Comparison of ENCODE assay signal across 23 cellular contexts in the genomic region with DNA sequence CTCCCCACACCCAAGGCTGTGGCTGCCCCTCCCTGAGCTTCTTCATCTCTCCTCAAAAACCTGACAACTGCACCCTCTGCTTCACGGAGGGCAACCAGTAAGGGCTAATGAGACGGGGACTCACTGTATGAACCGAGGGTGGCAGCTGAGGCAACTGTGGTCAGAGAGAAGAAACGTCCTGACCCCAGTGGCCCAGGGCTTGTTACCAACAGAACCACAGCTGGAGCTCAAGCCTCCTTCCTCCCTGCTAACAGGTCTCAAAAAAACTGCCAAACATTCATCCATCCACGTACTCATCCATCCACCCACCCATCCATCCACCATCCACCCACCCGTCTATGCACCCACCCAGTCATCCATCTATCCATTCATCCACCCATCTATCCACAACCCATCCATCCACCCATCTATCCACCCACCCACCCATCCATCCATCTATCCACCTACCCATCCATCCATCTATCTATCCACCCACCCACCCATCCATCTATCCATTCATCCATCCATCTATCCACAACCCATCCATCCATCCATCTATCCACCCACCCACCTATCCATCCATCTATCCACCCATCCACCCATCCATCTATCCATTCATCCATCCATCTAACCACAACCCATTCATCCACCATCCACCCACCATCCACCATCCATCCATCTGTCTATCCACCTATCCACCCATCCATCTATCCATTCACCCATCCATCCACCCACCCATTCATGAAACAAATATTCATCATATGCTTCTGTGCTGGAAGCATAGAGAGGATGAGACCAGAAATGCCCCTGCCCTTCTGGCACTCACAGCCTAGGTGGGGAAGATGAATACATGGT.
DNase-seq lines count a peak whose midpoint lies in the region; ATAC-seq, FAIRE-seq and TF ChIP-seq lines count a peak whose summit lies in the region.
"Had no signal": no experiment of that assay in that cellular context is flagged by ENCODE, and none has a peak within 500 bp of the region (broad histone marks: within the 10 kb centered on the region; RNA-seq: fewer than 3 reads in every experiment).

No MANE protein-coding gene starts in this region.

- H3K36me3 ChIP-seq in BLaER1 (no peaks in the 10 kb centered on the region), bronchial epithelial cell (ENCODE audit: control insufficient read depth, insufficient read depth, low read length) (no peaks in the 10 kb centered on the region)
- H3K36me3 ChIP-seq: HAP-1, Peyer's patch had no signal

- peak; percentile 77 for FAIRE-seq in bronchial epithelial cell (lab: Jason Lieb, UNC)
- FAIRE-seq: GM19239 had no signal

- intact Hi-C loops in activated CD4-positive, alpha-beta T cell treated with anti-CD3 and anti-CD28 coated beads for 36 hours (cut with DNase I, micrococcal nuclease): no loop called here
- intact Hi-C loops in posterior vena cava (cut with DNase I): loop anchor here in 1 of 2 donors (10.0 kb wide), 1 partner anchor 63 kb away; no protein-coding TSS in a partner anchor
- intact Hi-C loops in CD14-positive monocyte (cut with micrococcal nuclease): no loop called here

- no peaks in the 10 kb centered on the region for H3K36me3 Mint-ChIP-seq in activated CD4-positive, alpha-beta T cell treated with anti-CD3 and anti-CD28 coated beads for 36 hours (ENCODE audit: low read depth)
- no peaks in the 10 kb centered on the region for H3K36me3 Mint-ChIP-seq in CD14-positive monocyte
- H3K36me3 Mint-ChIP-seq: CD4-positive, alpha-beta memory T cell had no signal

- H3K4me1 Mint-ChIP-seq in activated CD4-positive, alpha-beta T cell treated with anti-CD3 and anti-CD28 coated beads for 36 hours: no peaks in the 10 kb centered on the region
- no peaks in the 10 kb centered on the region for H3K4me1 Mint-ChIP-seq in CD14-positive monocyte

- H3K27ac Mint-ChIP-seq in activated CD4-positive, alpha-beta T cell treated with anti-CD3 and anti-CD28 coated beads for 36 hours: no peak overlapping the region
- no peak overlapping the region for H3K27ac Mint-ChIP-seq in CD14-positive monocyte
- H3K27ac Mint-ChIP-seq: B cell; CD4-positive, alpha-beta memory T cell had no signal

- H3K4me3 Mint-ChIP-seq in activated CD4-positive, alpha-beta T cell treated with anti-CD3 and anti-CD28 coated beads for 36 hours: no peak overlapping the region
- H3K4me3 Mint-ChIP-seq in CD14-positive monocyte: no peak overlapping the region
- H3K4me3 Mint-ChIP-seq: B cell had no signal

- POLR2A ChIA-PET in activated CD4-positive, alpha-beta T cell treated with anti-CD3 and anti-CD28 coated beads for 36 hours (lab: Charles Lee): no interaction called here

- no peak overlapping the region for H3K9ac ChIP-seq in BLaER1
- H3K9ac ChIP-seq: GM23248 had no signal

- H3K4me3 ChIP-seq in BLaER1 (no peak overlapping the region), bronchial epithelial cell (ENCODE audit: low read depth, low read length) (no peak overlapping the region)
- H3K4me3 ChIP-seq: GM23248, HAP-1, Peyer's patch had no signal

- CTCF ChIA-PET in activated CD4-positive, alpha-beta T cell treated with anti-CD3 and anti-CD28 coated beads for 36 hours (lab: Charles Lee): no interaction called here

- H3K27ac ChIP-seq in BLaER1: no peak overlapping the region
- H3K27ac ChIP-seq: GM23248, Peyer's patch had no signal

- no peaks in the 10 kb centered on the region for H4K20me1 ChIP-seq in BLaER1

- DNase-seq in activated CD4-positive, alpha-beta T cell treated with anti-CD3 and anti-CD28 coated beads for 36 hours: peak; percentile 2
- no peak for DNase-seq in activated CD4-positive, alpha-beta T cell treated with anti-CD3 and anti-CD28 coated beads for 1 hour
- no peak for DNase-seq in bronchial epithelial cell (ENCODE audit: low read depth)
- peak; percentile 51 for DNase-seq in posterior vena cava (ENCODE audit: low spot score)
- DNase-seq in CD14-positive monocyte (ENCODE audit: low spot score): no peak
- DNase-seq: 8988T; CD4-positive, alpha-beta memory T cell; DMS153; GF-D8; GM23248; NCI-H1105; NCI-H1694; NCI-H2081 treated with DMSO at 0.1 percent for 48 hours; NCI-H748 treated with DMSO at 0.1 percent for 48 hours; NK-92 treated with Interleukin-12 subunit alpha and Interleukin-12 subunit beta, amount 100 ng/mL, for 24 hours; SHP77 had no signal

- no peak for ATAC-seq in activated CD4-positive, alpha-beta T cell treated with anti-CD3 and anti-CD28 coated beads for 36 hours
- ATAC-seq in HG02759 (IDR thresholded peaks at IDR 0.05; ENCODE audit: unreplicated experiment): no peak
- no peak for ATAC-seq in HG02981 (IDR thresholded peaks at IDR 0.05; ENCODE audit: unreplicated experiment)

- no peaks in the 10 kb centered on the region for H3K27me3 Mint-ChIP-seq in activated CD4-positive, alpha-beta T cell treated with anti-CD3 and anti-CD28 coated beads for 36 hours
- peaks cover 2% of the 10 kb centered on the region in 3 donors for H3K27me3 Mint-ChIP-seq in CD14-positive monocyte (ENCODE audit: low read depth in 3 of 3)

- no peaks in the 10 kb centered on the region for H3K27me3 ChIP-seq in BLaER1
- H3K27me3 ChIP-seq in bronchial epithelial cell (ENCODE audit: control insufficient read depth, insufficient read depth, low read length): peaks cover 9% of the 10 kb centered on the region
- H3K27me3 ChIP-seq: Peyer's patch had no signal

- H3K9me3 ChIP-seq in BLaER1: no peaks in the 10 kb centered on the region
- H3K9me3 ChIP-seq: HAP-1, Peyer's patch had no signal

- H3K4me2 ChIP-seq in BLaER1: peak overlapping the region; percentile 92

- no peaks in the 10 kb centered on the region for H3K9me3 Mint-ChIP-seq in activated CD4-positive, alpha-beta T cell treated with anti-CD3 and anti-CD28 coated beads for 36 hours (ENCODE audit: low read depth)
- H3K9me3 Mint-ChIP-seq in CD14-positive monocyte: peaks cover 0 to 9% (median 1%) of the 10 kb centered on the region in 7 donors
- H3K9me3 Mint-ChIP-seq: CD4-positive, alpha-beta memory T cell had no signal

- TF ChIP-seq CTCF in bronchial epithelial cell (IDR thresholded peaks at IDR 0.05; ENCODE audit: insufficient read depth, low read length, severe bottlenecking) (no peak), CD14-positive monocyte (IDR thresholded peaks at IDR 0.05) (no peak)

- peaks cover 84% of the 10 kb centered on the region for H3K4me1 ChIP-seq in BLaER1
- H3K4me1 ChIP-seq: HAP-1, Peyer's patch had no signal

Comparison
In these comparisons a context has a peak if more than half of its experiments do, and no peak if none do; other contexts are left out.
1. DNase-seq: peak in activated CD4-positive, alpha-beta T cell treated with anti-CD3 and anti-CD28 coated beads for 36 hours (single experiment) and posterior vena cava (single experiment); none in activated CD4-positive, alpha-beta T cell treated with anti-CD3 and anti-CD28 coated beads for 1 hour (single experiment), bronchial epithelial cell (single experiment) and CD14-positive monocyte (single experiment).